ENCODE assay signal across 1 cellular context in the genomic region with DNA sequence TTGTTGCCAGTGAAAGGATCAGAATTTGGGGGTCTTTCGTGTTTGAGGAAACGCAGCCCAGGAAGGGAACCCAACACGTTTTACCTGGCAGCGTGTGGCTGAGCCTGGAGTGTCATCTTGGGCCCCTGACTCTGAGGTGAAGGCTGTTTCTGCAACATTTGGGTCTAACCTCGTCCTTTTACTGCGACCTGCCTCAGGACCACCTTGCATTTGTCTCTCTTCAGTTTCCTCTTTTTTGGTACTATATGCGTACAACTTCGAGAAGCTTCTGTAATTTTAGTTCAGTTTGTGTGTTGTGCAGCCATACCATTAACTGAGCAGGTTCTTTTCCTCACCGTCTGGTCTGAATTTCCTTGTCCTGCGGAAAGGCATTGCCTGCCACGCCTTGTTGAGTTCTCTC.
TF ChIP-seq lines count a peak whose summit lies in the region.

No MANE protein-coding gene starts in this region.

TF ChIP-seq in SK-N-SH, 30 proteins besides CTCF, POLR2A, EP300 and RAD21 (continued from another document):
- TF ChIP-seq, protein P1, sequence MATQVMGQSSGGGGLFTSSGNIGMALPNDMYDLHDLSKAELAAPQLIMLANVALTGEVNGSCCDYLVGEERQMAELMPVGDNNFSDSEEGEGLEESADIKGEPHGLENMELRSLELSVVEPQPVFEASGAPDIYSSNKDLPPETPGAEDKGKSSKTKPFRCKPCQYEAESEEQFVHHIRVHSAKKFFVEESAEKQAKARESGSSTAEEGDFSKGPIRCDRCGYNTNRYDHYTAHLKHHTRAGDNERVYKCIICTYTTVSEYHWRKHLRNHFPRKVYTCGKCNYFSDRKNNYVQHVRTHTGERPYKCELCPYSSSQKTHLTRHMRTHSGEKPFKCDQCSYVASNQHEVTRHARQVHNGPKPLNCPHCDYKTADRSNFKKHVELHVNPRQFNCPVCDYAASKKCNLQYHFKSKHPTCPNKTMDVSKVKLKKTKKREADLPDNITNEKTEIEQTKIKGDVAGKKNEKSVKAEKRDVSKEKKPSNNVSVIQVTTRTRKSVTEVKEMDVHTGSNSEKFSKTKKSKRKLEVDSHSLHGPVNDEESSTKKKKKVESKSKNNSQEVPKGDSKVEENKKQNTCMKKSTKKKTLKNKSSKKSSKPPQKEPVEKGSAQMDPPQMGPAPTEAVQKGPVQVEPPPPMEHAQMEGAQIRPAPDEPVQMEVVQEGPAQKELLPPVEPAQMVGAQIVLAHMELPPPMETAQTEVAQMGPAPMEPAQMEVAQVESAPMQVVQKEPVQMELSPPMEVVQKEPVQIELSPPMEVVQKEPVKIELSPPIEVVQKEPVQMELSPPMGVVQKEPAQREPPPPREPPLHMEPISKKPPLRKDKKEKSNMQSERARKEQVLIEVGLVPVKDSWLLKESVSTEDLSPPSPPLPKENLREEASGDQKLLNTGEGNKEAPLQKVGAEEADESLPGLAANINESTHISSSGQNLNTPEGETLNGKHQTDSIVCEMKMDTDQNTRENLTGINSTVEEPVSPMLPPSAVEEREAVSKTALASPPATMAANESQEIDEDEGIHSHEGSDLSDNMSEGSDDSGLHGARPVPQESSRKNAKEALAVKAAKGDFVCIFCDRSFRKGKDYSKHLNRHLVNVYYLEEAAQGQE (IDR thresholded peaks at IDR 0.05; ENCODE audit: low read depth, low read length), result no peak
- TF ChIP-seq, protein P2, sequence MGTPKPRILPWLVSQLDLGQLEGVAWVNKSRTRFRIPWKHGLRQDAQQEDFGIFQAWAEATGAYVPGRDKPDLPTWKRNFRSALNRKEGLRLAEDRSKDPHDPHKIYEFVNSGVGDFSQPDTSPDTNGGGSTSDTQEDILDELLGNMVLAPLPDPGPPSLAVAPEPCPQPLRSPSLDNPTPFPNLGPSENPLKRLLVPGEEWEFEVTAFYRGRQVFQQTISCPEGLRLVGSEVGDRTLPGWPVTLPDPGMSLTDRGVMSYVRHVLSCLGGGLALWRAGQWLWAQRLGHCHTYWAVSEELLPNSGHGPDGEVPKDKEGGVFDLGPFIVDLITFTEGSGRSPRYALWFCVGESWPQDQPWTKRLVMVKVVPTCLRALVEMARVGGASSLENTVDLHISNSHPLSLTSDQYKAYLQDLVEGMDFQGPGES (IDR thresholded peaks at IDR 0.05; ENCODE audit: low read depth, low read length), result no peak
- no peak for TF ChIP-seq SIN3A (IDR thresholded peaks at IDR 0.05; ENCODE audit: borderline replicate concordance, low read depth, low read length)
- TF ChIP-seq ELF1 (IDR thresholded peaks at IDR 0.05), result no peak
- no peak for TF ChIP-seq YY1 (IDR thresholded peaks at IDR 0.05; ENCODE audit: low read depth)
- TF ChIP-seq NRF1 (IDR thresholded peaks at IDR 0.05; ENCODE audit: low read depth, low read length), result no peak
- no peak for TF ChIP-seq FOSL2 (IDR thresholded peaks at IDR 0.05; ENCODE audit: borderline replicate concordance, low read depth)
- no peak for TF ChIP-seq MXI1 (IDR thresholded peaks at IDR 0.05; ENCODE audit: low read depth, low read length)
- no peak for TF ChIP-seq POLR2AphosphoS5 (IDR thresholded peaks at IDR 0.05; ENCODE audit: low read depth, low read length)
